Comparison of ENCODE assay signal across 2 cellular contexts in the genomic region with DNA sequence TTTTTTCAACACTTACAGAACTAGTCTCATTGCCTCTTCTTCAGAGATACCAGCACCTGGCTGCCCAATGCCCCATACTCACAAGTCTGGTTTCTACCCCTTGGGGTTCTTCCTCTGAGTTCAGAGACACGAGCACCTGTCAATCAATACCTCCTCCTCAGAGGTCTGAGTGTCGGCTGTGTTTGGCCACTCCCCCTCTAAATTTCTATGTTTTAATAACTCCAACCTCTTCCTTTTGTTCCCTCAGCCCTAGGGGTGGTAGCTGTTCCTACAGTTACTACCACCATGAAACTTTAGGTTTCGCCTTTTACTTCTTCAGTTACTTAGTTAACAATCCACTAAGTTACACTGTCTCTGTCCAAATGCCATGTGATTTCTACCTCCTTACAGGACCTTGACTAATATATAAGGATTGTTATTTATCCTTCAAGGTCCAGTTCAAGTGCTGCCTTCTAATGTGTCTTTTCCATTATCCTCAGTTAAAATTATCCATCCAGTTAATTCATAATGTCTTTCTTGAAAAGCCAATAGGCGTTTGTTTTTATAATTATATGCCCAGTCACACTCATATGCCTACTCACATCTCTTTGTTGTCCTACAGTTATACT.
TF ChIP-seq lines count a peak whose summit lies in the region.

No MANE protein-coding gene starts in this region.

TF ChIP-seq in GM12878, 131 proteins besides CTCF, POLR2A, EP300 and RAD21:
- TF ChIP-seq, protein P1, sequence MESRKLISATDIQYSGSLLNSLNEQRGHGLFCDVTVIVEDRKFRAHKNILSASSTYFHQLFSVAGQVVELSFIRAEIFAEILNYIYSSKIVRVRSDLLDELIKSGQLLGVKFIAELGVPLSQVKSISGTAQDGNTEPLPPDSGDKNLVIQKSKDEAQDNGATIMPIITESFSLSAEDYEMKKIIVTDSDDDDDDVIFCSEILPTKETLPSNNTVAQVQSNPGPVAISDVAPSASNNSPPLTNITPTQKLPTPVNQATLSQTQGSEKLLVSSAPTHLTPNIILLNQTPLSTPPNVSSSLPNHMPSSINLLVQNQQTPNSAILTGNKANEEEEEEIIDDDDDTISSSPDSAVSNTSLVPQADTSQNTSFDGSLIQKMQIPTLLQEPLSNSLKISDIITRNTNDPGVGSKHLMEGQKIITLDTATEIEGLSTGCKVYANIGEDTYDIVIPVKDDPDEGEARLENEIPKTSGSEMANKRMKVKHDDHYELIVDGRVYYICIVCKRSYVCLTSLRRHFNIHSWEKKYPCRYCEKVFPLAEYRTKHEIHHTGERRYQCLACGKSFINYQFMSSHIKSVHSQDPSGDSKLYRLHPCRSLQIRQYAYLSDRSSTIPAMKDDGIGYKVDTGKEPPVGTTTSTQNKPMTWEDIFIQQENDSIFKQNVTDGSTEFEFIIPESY (IDR thresholded peaks at IDR 0.05): no peak
- TF ChIP-seq, protein P2, sequence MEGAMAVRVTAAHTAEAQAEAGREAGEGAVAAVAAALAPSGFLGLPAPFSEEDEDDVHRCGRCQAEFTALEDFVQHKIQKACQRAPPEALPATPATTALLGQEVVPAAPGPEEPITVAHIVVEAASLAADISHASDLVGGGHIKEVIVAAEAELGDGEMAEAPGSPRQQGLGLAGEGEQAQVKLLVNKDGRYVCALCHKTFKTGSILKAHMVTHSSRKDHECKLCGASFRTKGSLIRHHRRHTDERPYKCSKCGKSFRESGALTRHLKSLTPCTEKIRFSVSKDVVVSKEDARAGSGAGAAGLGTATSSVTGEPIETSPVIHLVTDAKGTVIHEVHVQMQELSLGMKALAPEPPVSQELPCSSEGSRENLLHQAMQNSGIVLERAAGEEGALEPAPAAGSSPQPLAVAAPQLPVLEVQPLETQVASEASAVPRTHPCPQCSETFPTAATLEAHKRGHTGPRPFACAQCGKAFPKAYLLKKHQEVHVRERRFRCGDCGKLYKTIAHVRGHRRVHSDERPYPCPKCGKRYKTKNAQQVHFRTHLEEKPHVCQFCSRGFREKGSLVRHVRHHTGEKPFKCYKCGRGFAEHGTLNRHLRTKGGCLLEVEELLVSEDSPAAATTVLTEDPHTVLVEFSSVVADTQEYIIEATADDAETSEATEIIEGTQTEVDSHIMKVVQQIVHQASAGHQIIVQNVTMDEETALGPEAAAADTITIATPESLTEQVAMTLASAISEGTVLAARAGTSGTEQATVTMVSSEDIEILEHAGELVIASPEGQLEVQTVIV (IDR thresholded peaks at IDR 0.05; ENCODE audit: borderline replicate concordance, partially characterized antibody): peak; percentile 16
- TF ChIP-seq E2F8 (IDR thresholded peaks at IDR 0.05; ENCODE audit: low read depth, partially characterized antibody) (no peak), HCFC1 (IDR thresholded peaks at IDR 0.05; ENCODE audit: low read length) (no peak), PKNOX1 (IDR thresholded peaks at IDR 0.05) (peak; percentile 82), SIN3A (IDR thresholded peaks at IDR 0.05; ENCODE audit: low read depth, low read length) (no peak), MTA3 (IDR thresholded peaks at IDR 0.05; ENCODE audit: borderline replicate concordance, low read length) (no peak), POLR2AphosphoS5 (IDR thresholded peaks at IDR 0.05; ENCODE audit: low read length) (no peak)
TF ChIP-seq in GM12878: peak in this region for 2.

TF ChIP-seq in SK-N-SH, 30 proteins besides CTCF, POLR2A, EP300 and RAD21:
- TF ChIP-seq, protein P3, sequence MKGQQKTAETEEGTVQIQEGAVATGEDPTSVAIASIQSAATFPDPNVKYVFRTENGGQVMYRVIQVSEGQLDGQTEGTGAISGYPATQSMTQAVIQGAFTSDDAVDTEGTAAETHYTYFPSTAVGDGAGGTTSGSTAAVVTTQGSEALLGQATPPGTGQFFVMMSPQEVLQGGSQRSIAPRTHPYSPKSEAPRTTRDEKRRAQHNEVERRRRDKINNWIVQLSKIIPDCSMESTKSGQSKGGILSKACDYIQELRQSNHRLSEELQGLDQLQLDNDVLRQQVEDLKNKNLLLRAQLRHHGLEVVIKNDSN (IDR thresholded peaks at IDR 0.05; ENCODE audit: borderline replicate concordance, low read depth): no peak
- TF ChIP-seq TEAD4 (IDR thresholded peaks at IDR 0.05; ENCODE audit: borderline replicate concordance, insufficient read depth) (no peak), MEF2A (IDR thresholded peaks at IDR 0.05; ENCODE audit: borderline replicate concordance, low read depth) (no peak)
